8 cellular contexts compared by ENCODE assay signal in genomic region chr12:93526786-93527428, GRCh38. TPM values are rescaled to one million over a fixed set of nuclear protein-coding genes. Genes with fewer than 3 reads are reported as not detected.
A peak's percentile ranks its signal among the peaks of the same experiment; 100 is the strongest.
DNase-seq lines count a peak whose midpoint lies in the region; ATAC-seq and TF ChIP-seq lines count a peak whose summit lies in the region.
"Had no signal": no experiment of that assay in that cellular context is flagged by ENCODE, and none has a peak within 500 bp of the region (broad histone marks: within the 10 kb centered on the region; RNA-seq: fewer than 3 reads in every experiment).

No MANE protein-coding gene starts in this region.

- no peaks in the 10 kb centered on the region for H3K36me3 Mint-ChIP-seq in type B pancreatic cell

- H3K4me3 ChIP-seq in psoas muscle = no peak overlapping the region

- no peaks in the 10 kb centered on the region for H3K27me3 ChIP-seq in psoas muscle (ENCODE audit: insufficient read depth in 3 of 3, low read length in 2 of 3)

- TF ChIP-seq CTCF in RWPE1 (conservative IDR thresholded peaks at IDR 0.05; ENCODE audit: low read depth) (no peak), type B pancreatic cell (conservative IDR thresholded peaks at IDR 0.05) (no peak), psoas muscle (IDR thresholded peaks at IDR 0.05) (no peak)

- peak; percentile 93 for DNase-seq in HCEC 1CT
- peak; percentile 61 for DNase-seq in RWPE1 (ENCODE audit: low spot score)
- peak; percentile 77 for DNase-seq in fibroblast of the conjunctiva (ENCODE audit: low read depth)
- DNase-seq in type B pancreatic cell (ENCODE audit: extremely low spot score, unreplicated experiment) = no peak
- no peak for DNase-seq in psoas muscle
- DNase-seq: activated CD4-positive, alpha-beta T cell treated with anti-CD3 and anti-CD28 coated beads for 4 hours had no signal

- ATAC-seq in psoas muscle (no peak), HG03469 (IDR thresholded peaks at IDR 0.05; ENCODE audit: unreplicated experiment) (no peak), GM18517 (IDR thresholded peaks at IDR 0.05; ENCODE audit: unreplicated experiment) (no peak)

- H3K4me1 Mint-ChIP-seq in type B pancreatic cell (ENCODE audit: unreplicated experiment) = peaks cover 8% of the 10 kb centered on the region

- intact Hi-C loops in psoas muscle (cut with DNase I) = no loop called here

- no peaks in the 10 kb centered on the region for H3K9me3 ChIP-seq in psoas muscle

- H3K36me3 ChIP-seq in psoas muscle (ENCODE audit: insufficient read depth in 1 of 2, low read depth in 1 of 2) = no peaks in the 10 kb centered on the region

- no peak overlapping the region for H3K27ac ChIP-seq in RWPE1
- H3K27ac ChIP-seq in psoas muscle = no peak overlapping the region

- WGBS in psoas muscle, 3 donors = 78 to 84% (median 81%) methylated on average over 4 of the region's 4 CpGs

- peaks cover 9% of the 10 kb centered on the region for H3K4me1 ChIP-seq in psoas muscle

- peak overlapping the region; percentile 6 for H3K27ac Mint-ChIP-seq in type B pancreatic cell

- CTCF ChIA-PET in RWPE1 (lab: Yijun Ruan, JAX) = no interaction called here

- no peaks in the 10 kb centered on the region for H3K27me3 Mint-ChIP-seq in type B pancreatic cell

- H3K9me3 Mint-ChIP-seq in type B pancreatic cell = no peaks in the 10 kb centered on the region

- POLR2A ChIA-PET in RWPE1 (lab: Yijun Ruan, JAX; ENCODE audit: low non-redundant PET) = interaction anchor here (0.6 kb wide), 1 partner anchor 48 kb away, joined by 3 read pairs; no protein-coding TSS in a partner anchor

- H3K4me3 Mint-ChIP-seq in type B pancreatic cell = no peak overlapping the region

RNA-seq across cellular contexts. Expression of gene SOCS2, which starts 45.6 kb away (rescaled TPM):
- total RNA-seq in type B pancreatic cell (ENCODE audit: low replicate concordance) (4.4 and 16.4 TPM in 2 replicates), psoas muscle (10 to 100 TPM in 1 of 4 donors, 1 to 10 TPM in 3; 2.9 to 10.6 (median 6.6) TPM)
- polyA plus RNA-seq in psoas muscle = 1 to 10 TPM; 3.2 to 4.7 (median 3.4) TPM

RNA-seq across cellular contexts. Expression of gene MRPL42, which starts 59.6 kb away (rescaled TPM):
- 54.8 and 84.7 TPM in 2 replicates for total RNA-seq in type B pancreatic cell (ENCODE audit: low replicate concordance)
- 10 to 100 TPM; 22.7 to 37.3 (median 24.1) TPM for total RNA-seq in psoas muscle
- polyA plus RNA-seq in psoas muscle = 10 to 100 TPM; 27.5 to 48.3 (median 38.3) TPM

Comparison
In these comparisons a context has a peak if more than half of its experiments do, and no peak if none do; other contexts are left out.
1. DNase-seq: peak in HCEC 1CT (single experiment), RWPE1 (single experiment) and fibroblast of the conjunctiva (single experiment); none in type B pancreatic cell (single experiment) and psoas muscle (0 of 2).